In the genomic region with DNA sequence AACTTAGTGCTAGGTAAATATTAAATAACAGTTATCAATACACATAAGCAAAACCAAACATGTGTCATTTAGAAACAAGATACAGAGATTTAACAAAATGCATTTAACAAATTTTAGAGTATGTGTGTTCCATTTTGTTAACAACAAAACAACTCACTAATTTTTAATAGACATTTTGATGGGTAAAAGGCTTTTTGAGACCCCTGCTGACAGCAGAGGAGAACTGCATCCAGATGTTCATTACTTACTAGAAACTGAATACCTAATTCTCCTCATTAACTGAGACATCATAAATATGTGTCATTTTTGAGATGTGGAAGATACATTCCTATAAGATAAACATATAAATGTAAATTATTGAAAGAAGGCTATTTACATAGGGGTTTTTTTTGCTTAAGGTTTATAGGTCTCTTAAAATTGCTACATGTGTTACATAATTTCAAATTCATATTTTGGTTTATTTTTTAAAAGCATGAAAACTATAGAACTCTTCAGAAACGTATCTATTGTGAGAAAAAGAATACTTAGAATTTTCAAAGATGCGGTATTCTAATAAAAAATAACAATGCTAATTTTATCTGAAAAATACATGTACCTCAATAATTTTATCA, we compare ENCODE assay signal across 2 cellular contexts.
TF ChIP-seq lines count a peak whose summit lies in the region.

No MANE protein-coding gene starts in this region.

TF ChIP-seq in IMR-90, 13 proteins besides CTCF, POLR2A, EP300 and RAD21:
- no peak for TF ChIP-seq FOS (IDR thresholded peaks at IDR 0.05; ENCODE audit: low read depth, low read length)
- TF ChIP-seq SMC3 (IDR thresholded peaks at IDR 0.05; ENCODE audit: low read depth, low read length) = peak; percentile 86

TF ChIP-seq in HepG2, 621 proteins besides CTCF, POLR2A, EP300 and RAD21:
- TF ChIP-seq ATAD3A (CRISPR knock-in tag; IDR thresholded peaks at IDR 0.05) (no peak), STAG1 (CRISPR knock-in tag; IDR thresholded peaks at IDR 0.05) (peak; percentile 19; the same call in 1 of the 2 replicates), SMC3 (IDR thresholded peaks at IDR 0.05; ENCODE audit: low read length) (peak; percentile 38; the same call in 1 of the 2 replicates), SMAD9 (CRISPR knock-in tag; IDR thresholded peaks at IDR 0.05) (no peak)
- TF ChIP-seq, protein P1, sequence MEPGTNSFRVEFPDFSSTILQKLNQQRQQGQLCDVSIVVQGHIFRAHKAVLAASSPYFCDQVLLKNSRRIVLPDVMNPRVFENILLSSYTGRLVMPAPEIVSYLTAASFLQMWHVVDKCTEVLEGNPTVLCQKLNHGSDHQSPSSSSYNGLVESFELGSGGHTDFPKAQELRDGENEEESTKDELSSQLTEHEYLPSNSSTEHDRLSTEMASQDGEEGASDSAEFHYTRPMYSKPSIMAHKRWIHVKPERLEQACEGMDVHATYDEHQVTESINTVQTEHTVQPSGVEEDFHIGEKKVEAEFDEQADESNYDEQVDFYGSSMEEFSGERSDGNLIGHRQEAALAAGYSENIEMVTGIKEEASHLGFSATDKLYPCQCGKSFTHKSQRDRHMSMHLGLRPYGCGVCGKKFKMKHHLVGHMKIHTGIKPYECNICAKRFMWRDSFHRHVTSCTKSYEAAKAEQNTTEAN (CRISPR knock-in tag; conservative IDR thresholded peaks at IDR 0.05) = no peak
